Comparison of ENCODE assay signal across 8 cellular contexts in the genomic region with DNA sequence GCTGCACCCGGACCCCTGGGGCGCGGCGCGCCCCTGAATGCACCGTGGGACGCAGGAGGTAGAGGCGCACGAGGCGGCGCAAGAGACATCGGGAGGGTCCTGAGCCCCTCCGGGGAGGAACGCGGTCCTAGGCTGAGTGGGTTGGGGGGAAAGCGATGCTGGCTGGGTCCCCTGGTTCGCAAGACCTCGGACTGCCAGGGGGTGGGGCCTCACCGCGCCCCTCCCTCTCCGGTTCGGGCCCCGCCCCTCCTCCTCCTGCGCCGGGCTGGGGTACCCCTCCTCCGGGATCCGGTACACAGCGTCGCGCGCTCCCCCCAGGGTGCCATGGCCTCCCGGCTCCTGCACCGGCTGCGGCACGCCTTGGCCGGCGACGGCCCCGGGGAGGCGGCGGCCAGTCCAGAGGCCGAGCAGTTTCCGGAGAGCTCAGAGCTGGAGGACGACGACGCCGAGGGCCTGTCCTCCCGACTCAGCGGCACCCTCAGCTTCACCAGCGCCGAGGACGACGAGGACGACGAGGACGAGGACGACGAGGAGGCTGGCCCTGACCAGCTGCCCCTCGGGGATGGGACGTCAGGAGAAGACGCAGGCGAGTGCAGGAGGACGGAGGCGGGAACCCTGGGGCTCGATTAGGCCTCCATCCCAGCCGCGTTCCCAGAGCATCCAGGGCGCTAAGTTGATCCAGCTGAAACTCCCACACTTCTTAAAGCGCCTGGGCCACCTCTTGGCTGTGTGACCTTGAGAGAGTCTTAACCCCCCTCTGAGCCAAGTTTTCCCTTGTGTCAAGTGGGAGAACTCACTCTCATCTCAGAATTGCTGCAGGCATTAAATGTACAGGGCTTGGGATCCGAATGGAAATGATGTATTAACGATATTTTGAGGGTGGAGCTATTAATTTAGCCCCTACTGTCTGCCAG. TPM values are rescaled to one million over a fixed set of nuclear protein-coding genes. Genes with fewer than 3 reads are reported as not detected.
DNase-seq lines count a peak whose midpoint lies in the region; ATAC-seq and TF ChIP-seq lines count a peak whose summit lies in the region.

No MANE protein-coding gene starts in this region.

- H3K9ac ChIP-seq in KMS-11 = peak overlapping the region; percentile 51

- H3K79me2 ChIP-seq in KMS-11 (ENCODE audit: insufficient read depth, low read depth) = no peaks in the 10 kb centered on the region

- H3K27ac ChIP-seq in KMS-11 (no peak overlapping the region), coronary artery (peak overlapping the region; percentile 86 to 97)

- TF ChIP-seq CTCF in GM06990 (IDR thresholded peaks at IDR 0.05; ENCODE audit: insufficient read depth, low read length, poor library complexity, severe bottlenecking) = no peak
- no peak for TF ChIP-seq CTCF in KMS-11 (conservative IDR thresholded peaks at IDR 0.05; ENCODE audit: low read depth, low read length)
- no peak for TF ChIP-seq CTCF in coronary artery (IDR thresholded peaks at IDR 0.05)

- no peaks in the 10 kb centered on the region for H4K20me1 ChIP-seq in KMS-11 (ENCODE audit: insufficient read depth)

- H3K4me3 ChIP-seq in GM06990 (replicated peaks; ENCODE audit: low read depth, low read length) (peak overlapping the region; percentile 71), KMS-11 (IDR thresholded peaks at IDR 0.05; ENCODE audit: insufficient read depth, low read depth, low read length) (no peak overlapping the region), coronary artery (peak overlapping the region; percentile 87)

- peaks cover 16% of the 10 kb centered on the region for H3K4me1 ChIP-seq in KMS-11 (ENCODE audit: low read depth, poor library complexity, severe bottlenecking)

- H3K36me3 ChIP-seq in GM06990 (ENCODE audit: control insufficient read depth, insufficient read depth, low read length) = no peaks in the 10 kb centered on the region; the same call in 1 of the 2 replicates
- no peaks in the 10 kb centered on the region for H3K36me3 ChIP-seq in KMS-11 (ENCODE audit: insufficient read depth)

- intact Hi-C loops in left colon (cut with DNase I, micrococcal nuclease) = no loop called here

- peak overlapping the region; percentile 95 for H2AFZ ChIP-seq in KMS-11 (ENCODE audit: low read depth)

- H3K27me3 ChIP-seq in GM06990 (replicated peaks; ENCODE audit: control insufficient read depth, insufficient read depth, low read length) (no peaks in the 10 kb centered on the region), KMS-11 (ENCODE audit: insufficient read depth, low read depth) (no peaks in the 10 kb centered on the region)

- peak; percentile 80 for ATAC-seq in left colon
- no peak for ATAC-seq in GM19035 (IDR thresholded peaks at IDR 0.05; ENCODE audit: unreplicated experiment)
- no peak for ATAC-seq in HG02642 (IDR thresholded peaks at IDR 0.05; ENCODE audit: poor library complexity, unreplicated experiment)

- DNase-seq in GM06990 (ENCODE audit: extremely low read depth, insufficient read length) (peak; percentile 60), coronary artery (ENCODE audit: low spot score) (peak; percentile 87), left colon (peak; percentile 63 to 73)
- peak; percentile 65 for DNase-seq in activated CD4-positive, CD25-positive, alpha-beta regulatory T cell treated with anti-CD3 and anti-CD28 coated beads, Interleukin-2, amount 50 U/mL, for 72 hours
- DNase-seq in stimulated activated CD4-positive, alpha-beta T cell treated with anti-CD3 and anti-CD28 coated beads, Interleukin-15, amount 100 ng/mL, for 1 hour (ENCODE audit: low read depth in 1 of 2, low spot score in 1 of 2) = peak; percentile 15 to 43

- H3K4me2 ChIP-seq in KMS-11 = peak overlapping the region; percentile 61

RNA-seq across cellular contexts. Expression of a gene that starts 0.5 kb away (rescaled TPM):
- total RNA-seq in left colon = 10 to 100 TPM; 14.4 to 15.8 TPM

RNA-seq across cellular contexts. Expression of a gene that starts 7.0 kb away (rescaled TPM):
- total RNA-seq in left colon = 1 to 10 TPM; 3.9 to 5.1 TPM

RNA-seq across cellular contexts. Expression of a gene that starts 21.7 kb away (rescaled TPM):
- total RNA-seq in left colon = 10 to 100 TPM in 1 of 2 donors, 1 to 10 TPM in 1; 6.8 to 22.3 TPM

RNA-seq across cellular contexts. Expression of a gene that starts 23.1 kb away (rescaled TPM):
- 10 to 100 TPM; 46.5 to 47.9 TPM for total RNA-seq in left colon

RNA-seq across cellular contexts. Expression of a gene that starts 23.3 kb away (rescaled TPM):
- total RNA-seq in left colon = 1 to 10 TPM; 4.2 to 5.6 TPM

Comparison
In these comparisons a context has a peak if more than half of its experiments do, and no peak if none do; other contexts are left out.
1. DNase-seq: peak in every context shown above with its lines; median percentile 87 in coronary artery; 68 in left colon; 65 in activated CD4-positive, CD25-positive, alpha-beta regulatory T cell treated with anti-CD3 and anti-CD28 coated beads, Interleukin-2, amount 50 U/mL, for 72 hours; 60 in GM06990; 29 in stimulated activated CD4-positive, alpha-beta T cell treated with anti-CD3 and anti-CD28 coated beads, Interleukin-15, amount 100 ng/mL, for 1 hour.